In genomic region chr7:114653391-114654088, GRCh38 we compare ENCODE assay signal across 14 cellular contexts.
DNase-seq lines count a peak whose midpoint lies in the region; ATAC-seq and TF ChIP-seq lines count a peak whose summit lies in the region.
"Had no signal": no experiment of that assay in that cellular context is flagged by ENCODE, and none has a peak within 500 bp of the region (broad histone marks: within the 10 kb centered on the region; RNA-seq: fewer than 3 reads in every experiment).

No MANE protein-coding gene starts in this region.

- no peaks in the 10 kb centered on the region for H3K9me3 Mint-ChIP-seq in HFFc6
- H3K9me3 Mint-ChIP-seq: activated naive CD8-positive, alpha-beta T cell treated with anti-CD3 and anti-CD28 coated beads for 36 hours had no signal

- H3K4me3 ChIP-seq in ACC112 (ENCODE audit: low read depth, low read length) (peak overlapping the region; percentile 39; the same call in 1 of the 2 replicates), fibroblast of lung (replicated peaks in 1 of 4; ENCODE audit: control extremely low read depth in 1 of 4, insufficient read depth in 1 of 4, low read depth in 3 of 4, low read length in 4 of 4) (peak overlapping the region in 1 of 4 experiments; percentile 25), BE2C (ENCODE audit: low read depth, low read length) (no peak overlapping the region)
- H3K4me3 ChIP-seq: psoas muscle, tibial artery had no signal

- H3K9me3 ChIP-seq in fibroblast of lung (ENCODE audit: control insufficient read depth, insufficient read depth, low read depth, low read length) = no peaks in the 10 kb centered on the region
- H3K9me3 ChIP-seq in BE2C = no peaks in the 10 kb centered on the region
- H3K9me3 ChIP-seq: heart left ventricle, psoas muscle, tibial artery had no signal

- H3K4me1 ChIP-seq in ACC112 (ENCODE audit: control insufficient read depth, insufficient read depth, low read length, unreplicated experiment) (no peaks in the 10 kb centered on the region), fibroblast of lung (ENCODE audit: control insufficient read depth, extremely low read depth, insufficient read depth, low read length) (no peaks in the 10 kb centered on the region), BE2C (no peaks in the 10 kb centered on the region)
- H3K4me1 ChIP-seq: psoas muscle, tibial artery had no signal

- H3K27ac ChIP-seq in ACC112 (ENCODE audit: low read depth, low read length) = no peak overlapping the region
- H3K27ac ChIP-seq in fibroblast of lung (ENCODE audit: insufficient read depth, low read length) = no peak overlapping the region
- H3K27ac ChIP-seq: heart left ventricle, psoas muscle, tibial artery had no signal

- H3K27me3 Mint-ChIP-seq in HFFc6 (ENCODE audit: insufficient read depth) = no peaks in the 10 kb centered on the region
- H3K27me3 Mint-ChIP-seq: activated naive CD8-positive, alpha-beta T cell treated with anti-CD3 and anti-CD28 coated beads for 36 hours had no signal

- no peak for ATAC-seq in GM21737 (IDR thresholded peaks at IDR 0.05; ENCODE audit: unreplicated experiment)
- ATAC-seq: activated CD4-positive, alpha-beta T cell treated with anti-CD3 and anti-CD28 coated beads for 36 hours; heart left ventricle; psoas muscle had no signal

- H4K20me1 ChIP-seq in fibroblast of lung (ENCODE audit: control insufficient read depth, extremely low read depth, insufficient read depth, low read length) = no peaks in the 10 kb centered on the region

- H3K4me1 Mint-ChIP-seq in HFFc6 (ENCODE audit: low read depth) = no peaks in the 10 kb centered on the region
- H3K4me1 Mint-ChIP-seq: activated CD4-positive, alpha-beta T cell treated with anti-CD3 and anti-CD28 coated beads for 36 hours; activated naive CD8-positive, alpha-beta T cell treated with anti-CD3 and anti-CD28 coated beads for 36 hours had no signal

- H3K79me2 ChIP-seq in ACC112 (ENCODE audit: control insufficient read depth, insufficient read depth, low read length, unreplicated experiment) = no peaks in the 10 kb centered on the region
- H3K79me2 ChIP-seq in fibroblast of lung (ENCODE audit: control insufficient read depth, insufficient read depth, low read length) = no peaks in the 10 kb centered on the region

- H2AFZ ChIP-seq in ACC112 (ENCODE audit: low read length, unreplicated experiment) (no peak overlapping the region), fibroblast of lung (ENCODE audit: low read length) (no peak overlapping the region)

- H3K36me3 Mint-ChIP-seq in HFFc6 (ENCODE audit: low read depth) = no peaks in the 10 kb centered on the region
- H3K36me3 Mint-ChIP-seq: activated naive CD8-positive, alpha-beta T cell treated with anti-CD3 and anti-CD28 coated beads for 36 hours had no signal

- H3K4me3 Mint-ChIP-seq in HFFc6 = peak overlapping the region; percentile 24; the same call in 1 of the 2 replicates
- H3K4me3 Mint-ChIP-seq: activated CD4-positive, alpha-beta T cell treated with anti-CD3 and anti-CD28 coated beads for 36 hours; activated naive CD8-positive, alpha-beta T cell treated with anti-CD3 and anti-CD28 coated beads for 36 hours had no signal

- TF ChIP-seq CTCF in HFFc6 (IDR thresholded peaks at IDR 0.05) (no peak), fibroblast of lung (conservative IDR thresholded peaks at IDR 0.05 in 1 of 2, IDR thresholded peaks at IDR 0.05 in 1 of 2; ENCODE audit: low read depth in 1 of 2, low read length in 2 of 2) (no peak), BE2C (IDR thresholded peaks at IDR 0.05; ENCODE audit: low read depth, low read length) (no peak)

- H3K27me3 ChIP-seq in ACC112 (ENCODE audit: insufficient read depth, low read length) = no peaks in the 10 kb centered on the region
- no peaks in the 10 kb centered on the region for H3K27me3 ChIP-seq in fibroblast of lung (ENCODE audit: control insufficient read depth, insufficient read depth, low read length)
- H3K27me3 ChIP-seq in BE2C = no peaks in the 10 kb centered on the region
- H3K27me3 ChIP-seq: heart left ventricle, tibial artery had no signal

- peak overlapping the region; percentile 23 for H3K4me2 ChIP-seq in fibroblast of lung (ENCODE audit: extremely low read depth, insufficient read depth, low read length)

- no peak for DNase-seq in HFFc6
- peak; percentile 85 for DNase-seq in NCI-H748 treated with DMSO at 0.1 percent for 48 hours (lab: John Stamatoyannopoulos, UW)
- DNase-seq in fibroblast of lung (ENCODE audit: low read depth in 2 of 2) = peak in 1 of 2 donors; percentile 15
- no peak for DNase-seq in BE2C
- DNase-seq in GM03348 (ENCODE audit: low spot score) = no peak
- no peak for DNase-seq in SKM-1 treated with dmso at 0.1 percent for 144 hours (lab: John Stamatoyannopoulos, UW; ENCODE audit: unreplicated experiment)
- DNase-seq: activated CD4-positive, alpha-beta T cell treated with anti-CD3 and anti-CD28 coated beads for 36 hours; activated naive CD8-positive, alpha-beta T cell treated with anti-CD3 and anti-CD28 coated beads for 36 hours; heart left ventricle; NCI-H1436 treated with DMSO at 0.1 percent for 48 hours; psoas muscle; tibial artery had no signal

- H3K9ac ChIP-seq in fibroblast of lung (ENCODE audit: insufficient read depth, low read length) = no peak overlapping the region

- no peak overlapping the region for H3K27ac Mint-ChIP-seq in HFFc6
- H3K27ac Mint-ChIP-seq: activated CD4-positive, alpha-beta T cell treated with anti-CD3 and anti-CD28 coated beads for 36 hours; activated naive CD8-positive, alpha-beta T cell treated with anti-CD3 and anti-CD28 coated beads for 36 hours had no signal

- H3K36me3 ChIP-seq in ACC112 (ENCODE audit: insufficient read depth, low read length) (no peaks in the 10 kb centered on the region), fibroblast of lung (ENCODE audit: control insufficient read depth, insufficient read depth, low read length) (no peaks in the 10 kb centered on the region), BE2C (no peaks in the 10 kb centered on the region)
- H3K36me3 ChIP-seq: tibial artery had no signal
